In genomic region chr9:972512-973294, GRCh38 we compare ENCODE assay signal across 12 cellular contexts. TPM values are rescaled to one million over a fixed set of nuclear protein-coding genes. Genes with fewer than 3 reads are reported as not detected.
DNase-seq lines count a peak whose midpoint lies in the region; ATAC-seq and TF ChIP-seq lines count a peak whose summit lies in the region.
"Had no signal": no experiment of that assay in that cellular context is flagged by ENCODE, and none has a peak within 500 bp of the region (broad histone marks: within the 10 kb centered on the region; RNA-seq: fewer than 3 reads in every experiment).

No MANE protein-coding gene starts in this region.

- peak; percentile 38 for DNase-seq in DMS53 (lab: John Stamatoyannopoulos, UW)
- no peak for DNase-seq in DMS53 treated with DMSO at 0.1 percent for 48 hours (lab: John Stamatoyannopoulos, UW; ENCODE audit: unreplicated experiment)
- no peak for DNase-seq in chondrocyte (ENCODE audit: low spot score)
- no peak for DNase-seq in mesenchymal stem cell
- DNase-seq in stimulated activated naive CD8-positive, alpha-beta T cell treated with anti-CD3 and anti-CD28 coated beads, Interleukin-15, Interleukin-2, amounts not matched to agents 100 U/mL and 50 U/mL, for 24 hours = peak; percentile 9
- DNase-seq in UCSD-AML1 (lab: John Stamatoyannopoulos, UW; ENCODE audit: unreplicated experiment) = no peak
- no peak for DNase-seq in NCI-H128 (lab: John Stamatoyannopoulos, UW; ENCODE audit: unreplicated experiment)

- H3K4me1 Mint-ChIP-seq in chondrocyte (ENCODE audit: low read depth) = peaks cover 25% of the 10 kb centered on the region

- peaks cover 38% of the 10 kb centered on the region for H3K4me1 ChIP-seq in mesenchymal stem cell (ENCODE audit: control insufficient read depth, insufficient read depth, low read depth, low read length)

- no peak overlapping the region for H3K27ac ChIP-seq in mesenchymal stem cell (ENCODE audit: low read length, poor library complexity, severe bottlenecking)
- H3K27ac ChIP-seq: 22Rv1, epithelial cell of prostate had no signal

- H3K18ac ChIP-seq in mesenchymal stem cell (ENCODE audit: low read depth in 1 of 2, low read length in 2 of 2) = no peak overlapping the region

- H3K36me3 ChIP-seq in mesenchymal stem cell (ENCODE audit: control insufficient read depth in 1 of 2, insufficient read depth in 2 of 2, low read depth in 1 of 2, low read length in 2 of 2) = no peaks in the 10 kb centered on the region

- H2AFZ ChIP-seq in mesenchymal stem cell (ENCODE audit: low read depth, low read length) = no peak overlapping the region

- H3K27me3 Mint-ChIP-seq in chondrocyte (ENCODE audit: low read depth) = peaks cover 67% of the 10 kb centered on the region

- no peaks in the 10 kb centered on the region for H3K79me1 ChIP-seq in mesenchymal stem cell (replicated peaks; ENCODE audit: low read length, poor library complexity, severe bottlenecking)

- no peaks in the 10 kb centered on the region for H3K9me3 Mint-ChIP-seq in chondrocyte (ENCODE audit: low read depth)
- H3K9me3 Mint-ChIP-seq: activated T-helper 17 cell treated with anti-CD3 and anti-CD28 coated beads, Interleukin-2, amount 50 U/mL, for 72 hours had no signal

- H2BK120ac ChIP-seq in mesenchymal stem cell (ENCODE audit: low read depth, low read length) = no peak overlapping the region

- H2BK12ac ChIP-seq in mesenchymal stem cell (ENCODE audit: low read length in 2 of 2) = no peak overlapping the region

- peak overlapping the region; percentile 38 for H3K4me2 ChIP-seq in mesenchymal stem cell (ENCODE audit: low read length, poor library complexity, severe bottlenecking)

- H3K4me3 Mint-ChIP-seq in chondrocyte (ENCODE audit: unreplicated experiment) = peak overlapping the region; percentile 41

- H3K4me3 ChIP-seq in mesenchymal stem cell (ENCODE audit: insufficient read depth in 1 of 2, low read depth in 1 of 2, low read length in 2 of 2) = peak overlapping the region in 1 of 2 experiments; percentile 60

- no peaks in the 10 kb centered on the region for H3K9me3 ChIP-seq in mesenchymal stem cell (ENCODE audit: control insufficient read depth, low read length)

- WGBS in mesenchymal stem cell = 6% methylated on average over 67 of the region's 68 CpGs

- no peak overlapping the region for H4K91ac ChIP-seq in mesenchymal stem cell (ENCODE audit: low read length)

- no peak for TF ChIP-seq CTCF in chondrocyte (IDR thresholded peaks at IDR 0.05)

- no peak overlapping the region for H2AK5ac ChIP-seq in mesenchymal stem cell (ENCODE audit: low read length, severe bottlenecking)

- H3K27me3 ChIP-seq in mesenchymal stem cell (ENCODE audit: control insufficient read depth in 1 of 2, insufficient read depth in 1 of 2, low read length in 2 of 2) = peaks cover 83 to 89% of the 10 kb centered on the region in 2 experiments

- H3K4ac ChIP-seq in mesenchymal stem cell (ENCODE audit: low read depth in 1 of 2, low read length in 2 of 2) = no peak overlapping the region

- no peak overlapping the region for H2BK15ac ChIP-seq in mesenchymal stem cell (ENCODE audit: low read depth, poor library complexity, severe bottlenecking)

- no peak overlapping the region for H3K23ac ChIP-seq in mesenchymal stem cell (ENCODE audit: low read length in 2 of 2)

- H4K8ac ChIP-seq in mesenchymal stem cell (ENCODE audit: low read length) = no peak overlapping the region

- H3K27ac Mint-ChIP-seq in chondrocyte (ENCODE audit: unreplicated experiment) = no peak overlapping the region
- H3K27ac Mint-ChIP-seq: activated T-helper 17 cell treated with anti-CD3 and anti-CD28 coated beads, Interleukin-2, amount 50 U/mL, for 72 hours had no signal

- H3K9ac ChIP-seq in mesenchymal stem cell (ENCODE audit: low read length) = peak overlapping the region; percentile 49

- H3K36me3 Mint-ChIP-seq in chondrocyte (ENCODE audit: low read depth) = no peaks in the 10 kb centered on the region

- no peak for ATAC-seq in stimulated activated naive CD8-positive, alpha-beta T cell treated with anti-CD3 and anti-CD28 coated beads, Interleukin-15, Interleukin-2, amounts not matched to agents 100 U/mL and 50 U/mL, for 24 hours
- ATAC-seq in HG03442 (IDR thresholded peaks at IDR 0.05; ENCODE audit: unreplicated experiment) = no peak
- ATAC-seq: activated T-helper 17 cell treated with anti-CD3 and anti-CD28 coated beads, Interleukin-2, amount 50 U/mL, for 72 hours had no signal

- no peak overlapping the region for H3K14ac ChIP-seq in mesenchymal stem cell (ENCODE audit: low read length in 2 of 2)

- no peak overlapping the region for H2BK5ac ChIP-seq in mesenchymal stem cell (ENCODE audit: low read depth, low read length, poor library complexity, severe bottlenecking)

RNA-seq across cellular contexts. Expression of gene DMRT3, which starts 3.8 kb away (rescaled TPM):
- total RNA-seq in chondrocyte = not detected in 3 replicates
- not detected for polyA plus RNA-seq in mesenchymal stem cell (2013, experiment 1 of 2)
- not detected for polyA plus RNA-seq in mesenchymal stem cell (2013, experiment 2 of 2)
- total RNA-seq: activated T-helper 17 cell treated with anti-CD3 and anti-CD28 coated beads, Interleukin-2, amount 50 U/mL, for 72 hours; NCI-H460 had no signal

Comparison
In these comparisons a context has a peak if more than half of its experiments do, and no peak if none do; other contexts are left out.
1. DNase-seq: peak in DMS53 (single experiment) and stimulated activated naive CD8-positive, alpha-beta T cell treated with anti-CD3 and anti-CD28 coated beads, Interleukin-15, Interleukin-2, amounts not matched to agents 100 U/mL and 50 U/mL, for 24 hours (single experiment); none in DMS53 treated with DMSO at 0.1 percent for 48 hours (single experiment), chondrocyte (single experiment), mesenchymal stem cell (single experiment), UCSD-AML1 (single experiment) and NCI-H128 (single experiment).